ENCODE assay signal across 20 cellular contexts in genomic region chr4:6753103-6753560, GRCh38. TPM values are rescaled to one million over a fixed set of nuclear protein-coding genes. Genes with fewer than 3 reads are reported as not detected.
DNase-seq lines count a peak whose midpoint lies in the region; ATAC-seq, FAIRE-seq and TF ChIP-seq lines count a peak whose summit lies in the region.
"Had no signal": no experiment of that assay in that cellular context is flagged by ENCODE, and none has a peak within 500 bp of the region (broad histone marks: within the 10 kb centered on the region; RNA-seq: fewer than 3 reads in every experiment).

No MANE protein-coding gene starts in this region.

- TF ChIP-seq POLR2A in K562 (conservative IDR thresholded peaks at IDR 0.05) (peak; percentile 62), right lobe of liver (IDR thresholded peaks at IDR 0.05) (peak; percentile 95)

- POLR2A ChIA-PET in K562 (lab: Yijun Ruan, JAX): interaction anchor here (0.6 to 0.9 kb wide), 3 partner anchors 22 to 68 kb away, joined by 3 to 4 read pairs (median 4); no protein-coding TSS in a partner anchor

- no peaks in the 10 kb centered on the region for H3K36me3 Mint-ChIP-seq in activated T-helper 2 cell treated with anti-CD3 and anti-CD28 coated beads, Interferon-gamma antibody, Interleukin-2, Interleukin-4, amounts not matched to agents 10 μg/mL and 5 μg/mL and 100 μg/mL, durations not matched to agents 14 hours and 24 hours and 36 hours (ENCODE audit: low read depth)
- H3K36me3 Mint-ChIP-seq: activated CD4-positive, alpha-beta memory T cell treated with anti-CD3 and anti-CD28 coated beads for 36 hours had no signal

- in situ Hi-C loops in K562 (cut with MboI): no loop called here
- in situ Hi-C loops in mammary epithelial cell (cut with MboI; ENCODE audit: low sequenced_read_pairs in 2 of 2): no loop called here

- H3K4me1 ChIP-seq in right cardiac atrium (ENCODE audit: control insufficient read depth, insufficient read depth, low read length): peaks cover 3% of the 10 kb centered on the region
- H3K4me1 ChIP-seq in K562 (replicated peaks in 1 of 2; ENCODE audit: control insufficient read depth in 2 of 2, insufficient read depth in 2 of 2, low read length in 2 of 2): peaks cover 54 to 60% of the 10 kb centered on the region in 2 experiments
- H3K4me1 ChIP-seq in right lobe of liver: peaks cover 0 to 69% (median 32%) of the 10 kb centered on the region in 4 donors
- peaks cover 23% of the 10 kb centered on the region for H3K4me1 ChIP-seq in mammary epithelial cell (ENCODE audit: insufficient read depth, low read length)
- H3K4me1 ChIP-seq: adrenal gland had no signal

- no TSS peak for BruUV-seq in K562 (replicated peaks; lab: Mats Ljungman, UMichigan)
- BruUV-seq in mammary epithelial cell (replicated peaks; lab: Mats Ljungman, UMichigan): no TSS peak

- H3K9me3 Mint-ChIP-seq in activated T-helper 2 cell treated with anti-CD3 and anti-CD28 coated beads, Interferon-gamma antibody, Interleukin-2, Interleukin-4, amounts not matched to agents 10 μg/mL and 5 μg/mL and 100 μg/mL, durations not matched to agents 14 hours and 24 hours and 36 hours: no peaks in the 10 kb centered on the region
- H3K9me3 Mint-ChIP-seq: activated CD4-positive, alpha-beta memory T cell treated with anti-CD3 and anti-CD28 coated beads for 36 hours; CD4-positive, alpha-beta T cell; central memory CD8-positive, alpha-beta T cell had no signal

- H3K9ac ChIP-seq in K562 (ENCODE audit: insufficient read depth in 1 of 2, low read depth in 2 of 2, low read length in 2 of 2) (peak overlapping the region; percentile 57 to 84), mammary epithelial cell (ENCODE audit: insufficient read depth, low read length) (no peak overlapping the region)

- ATAC-seq in right cardiac atrium (no peak), K562 (peak; percentile 83), right lobe of liver (peak; percentile 52 to 61 (median 56)), GM21515 (IDR thresholded peaks at IDR 0.05; ENCODE audit: unreplicated experiment) (no peak)
- ATAC-seq: gastrocnemius medialis had no signal

- H3K27ac ChIP-seq in right cardiac atrium (ENCODE audit: low read length) (no peak overlapping the region), K562 (ENCODE audit: extremely low read depth, low read depth, low read length) (peak overlapping the region; percentile 80), right lobe of liver (peak overlapping the region; percentile 47 to 89 (median 75)), mammary epithelial cell (ENCODE audit: insufficient read depth, low read depth, low read length) (no peak overlapping the region)
- H3K27ac ChIP-seq: gastrocnemius medialis, neutrophil, tibial artery had no signal

- peaks cover 9% of the 10 kb centered on the region for H3K4me1 Mint-ChIP-seq in activated T-helper 2 cell treated with anti-CD3 and anti-CD28 coated beads, Interferon-gamma antibody, Interleukin-2, Interleukin-4, amounts not matched to agents 10 μg/mL and 5 μg/mL and 100 μg/mL, durations not matched to agents 14 hours and 24 hours and 36 hours (ENCODE audit: low read depth)

- 71% methylated on average over 18 of the region's 18 CpGs for WGBS in right cardiac atrium
- WGBS in K562 (ENCODE audit: insufficient coverage, low coverage, missing lambda C conversion rate): 24% methylated on average over 15 of the region's 18 CpGs
- 36% methylated on average over 4 of the region's 18 CpGs for WGBS in right lobe of liver (ENCODE audit: insufficient coverage, low coverage, low lambda C conversion rate, missing lambda C conversion rate)
- 97% methylated on average over 14 of the region's 18 CpGs for WGBS in mammary epithelial cell (ENCODE audit: low coverage, missing lambda C conversion rate)

- H3K27me3 ChIP-seq in right cardiac atrium (ENCODE audit: control insufficient read depth, insufficient read depth): no peaks in the 10 kb centered on the region
- no peaks in the 10 kb centered on the region for H3K27me3 ChIP-seq in K562 (ENCODE audit: control insufficient read depth in 2 of 2, insufficient read depth in 2 of 2, low read length in 2 of 2)
- no peaks in the 10 kb centered on the region for H3K27me3 ChIP-seq in right lobe of liver
- no peaks in the 10 kb centered on the region for H3K27me3 ChIP-seq in mammary epithelial cell (ENCODE audit: insufficient read depth, low read length)
- H3K27me3 ChIP-seq: adrenal gland, gastrocnemius medialis, neutrophil, tibial artery had no signal

- no peaks in the 10 kb centered on the region for H3K9me1 ChIP-seq in K562 (ENCODE audit: control insufficient read depth, insufficient read depth, low read length)

- no peak for TF ChIP-seq EP300 in K562 (IDR thresholded peaks at IDR 0.05; ENCODE audit: low read length)

- H3K36me3 ChIP-seq in K562 (ENCODE audit: control insufficient read depth, insufficient read depth, low read length): no peaks in the 10 kb centered on the region
- no peaks in the 10 kb centered on the region for H3K36me3 ChIP-seq in right lobe of liver
- no peaks in the 10 kb centered on the region for H3K36me3 ChIP-seq in mammary epithelial cell (ENCODE audit: insufficient read depth, low read length)
- H3K36me3 ChIP-seq: adrenal gland, gastrocnemius medialis, neutrophil, tibial artery had no signal

- intact Hi-C loops in right cardiac atrium (cut with DNase I) (no loop called here), cardiac septum (cut with DNase I) (no loop called here), K562 (cut with micrococcal nuclease) (loop anchor here (2.0 kb wide), 1 partner anchor 22 kb away; no protein-coding TSS in a partner anchor), right lobe of liver (cut with DNase I) (no loop called here), mammary epithelial cell (cut with micrococcal nuclease) (no loop called here)
- intact Hi-C loops in activated T-helper 2 cell treated with anti-CD3 and anti-CD28 coated beads, Interferon-gamma antibody, Interleukin-2, Interleukin-4, amounts not matched to agents 10 μg/mL and 5 μg/mL and 100 μg/mL, durations not matched to agents 14 hours and 24 hours and 36 hours (cut with micrococcal nuclease): no loop called here

- peak; percentile 82 for FAIRE-seq in K562 (lab: Jason Lieb, UNC)

- no peak for TF ChIP-seq RAD21 in K562 (CRISPR knock-in tag; conservative IDR thresholded peaks at IDR 0.05 in 1 of 2, IDR thresholded peaks at IDR 0.05 in 1 of 2)

- no peak for TF ChIP-seq CTCF in K562 (IDR thresholded peaks at IDR 0.05 in 2 of 3, conservative IDR thresholded peaks at IDR 0.05 in 1 of 3; ENCODE audit: insufficient read depth in 2 of 3, low read depth in 1 of 3, low read length in 3 of 3)
- peak in 1 of 4 donors; percentile 9 for TF ChIP-seq CTCF in right lobe of liver (IDR thresholded peaks at IDR 0.05)
- TF ChIP-seq CTCF in mammary epithelial cell (conservative IDR thresholded peaks at IDR 0.05 in 1 of 2, IDR thresholded peaks at IDR 0.05 in 1 of 2; ENCODE audit: extremely low read depth in 1 of 2, insufficient read depth in 1 of 2, low read depth in 1 of 2, low read length in 2 of 2): no peak

- dilution Hi-C loops in mammary epithelial cell (cut with HindIII; ENCODE audit: low sequenced_read_pairs): no loop called here

- no peaks in the 10 kb centered on the region for H3K27me3 Mint-ChIP-seq in activated T-helper 2 cell treated with anti-CD3 and anti-CD28 coated beads, Interferon-gamma antibody, Interleukin-2, Interleukin-4, amounts not matched to agents 10 μg/mL and 5 μg/mL and 100 μg/mL, durations not matched to agents 14 hours and 24 hours and 36 hours (ENCODE audit: low read depth)
- H3K27me3 Mint-ChIP-seq: activated CD4-positive, alpha-beta memory T cell treated with anti-CD3 and anti-CD28 coated beads for 36 hours; CD4-positive, alpha-beta T cell; central memory CD8-positive, alpha-beta T cell had no signal

- H3K4me3 ChIP-seq in right cardiac atrium (ENCODE audit: low read length) (no peak overlapping the region), K562 (no peak overlapping the region), right lobe of liver (peak overlapping the region in 2 of 3 donors; percentile 42 to 45), mammary epithelial cell (replicated peaks in 1 of 3; ENCODE audit: insufficient read depth in 1 of 3, low read depth in 2 of 3, low read length in 3 of 3) (no peak overlapping the region)
- H3K4me3 ChIP-seq: adrenal gland, gastrocnemius medialis, tibial artery had no signal

- H3K4me3 Mint-ChIP-seq in activated T-helper 2 cell treated with anti-CD3 and anti-CD28 coated beads, Interferon-gamma antibody, Interleukin-2, Interleukin-4, amounts not matched to agents 10 μg/mL and 5 μg/mL and 100 μg/mL, durations not matched to agents 14 hours and 24 hours and 36 hours (ENCODE audit: low read depth): no peak overlapping the region
- H3K4me3 Mint-ChIP-seq: activated CD4-positive, alpha-beta memory T cell treated with anti-CD3 and anti-CD28 coated beads for 36 hours; CD4-positive, alpha-beta T cell; central memory CD8-positive, alpha-beta T cell had no signal

- DNase-seq in right cardiac atrium (peak; percentile 47 to 76 (median 71)), cardiac septum (ENCODE audit: low spot score) (no peak), K562 (ENCODE audit: extremely low read depth in 1 of 4, low spot score in 3 of 4) (peak; percentile 63 to 85 (median 76)), right lobe of liver (peak; percentile 86 to 95 (median 93)), NCI-H146 treated with DMSO at 0.1 percent for 48 hours (lab: John Stamatoyannopoulos, UW; ENCODE audit: unreplicated experiment) (no peak), mammary epithelial cell (no peak)
- DNase-seq in activated T-helper 2 cell treated with anti-CD3 and anti-CD28 coated beads, Interferon-gamma antibody, Interleukin-2, Interleukin-4, amounts not matched to agents 10 μg/mL and 5 μg/mL and 100 μg/mL, durations not matched to agents 14 hours and 24 hours and 36 hours (ENCODE audit: low spot score): no peak
- DNase-seq: activated CD4-positive, alpha-beta memory T cell treated with anti-CD3 and anti-CD28 coated beads for 36 hours; activated T-cell treated with anti-CD3 and anti-CD28 coated beads, Interleukin-2, amount 50 U/mL, for 48 hours; CD4-positive, alpha-beta T cell; gastrocnemius medialis; HCEC 1CT; KG1; NCI-H1417; NK-92 treated with Interleukin-12 subunit alpha and Interleukin-12 subunit beta, amount 100 ng/mL, for 24 hours; tibial artery had no signal

- peak overlapping the region; percentile 71 for H3K4me2 ChIP-seq in K562 (ENCODE audit: insufficient read depth, low read length)
- H3K4me2 ChIP-seq in mammary epithelial cell (ENCODE audit: insufficient read depth, low read depth, low read length): no peak overlapping the region

- H4K20me1 ChIP-seq in K562 (replicated peaks; ENCODE audit: control insufficient read depth, insufficient read depth, low read length) (no peaks in the 10 kb centered on the region), mammary epithelial cell (ENCODE audit: insufficient read depth, low read length) (no peaks in the 10 kb centered on the region)

- H3K27ac Mint-ChIP-seq in activated T-helper 2 cell treated with anti-CD3 and anti-CD28 coated beads, Interferon-gamma antibody, Interleukin-2, Interleukin-4, amounts not matched to agents 10 μg/mL and 5 μg/mL and 100 μg/mL, durations not matched to agents 14 hours and 24 hours and 36 hours: no peak overlapping the region
- H3K27ac Mint-ChIP-seq: activated CD4-positive, alpha-beta memory T cell treated with anti-CD3 and anti-CD28 coated beads for 36 hours; CD4-positive, alpha-beta T cell had no signal

- no peaks in the 10 kb centered on the region for H3K9me3 ChIP-seq in right cardiac atrium (ENCODE audit: control insufficient read depth, low read length)
- no peaks in the 10 kb centered on the region for H3K9me3 ChIP-seq in K562 (replicated peaks; ENCODE audit: control insufficient read depth, insufficient read depth, low read depth, low read length)
- H3K9me3 ChIP-seq in right lobe of liver: no peaks in the 10 kb centered on the region
- H3K9me3 ChIP-seq in mammary epithelial cell (replicated peaks; ENCODE audit: insufficient read depth, low read length): no peaks in the 10 kb centered on the region
- H3K9me3 ChIP-seq: adrenal gland, gastrocnemius medialis, neutrophil, tibial artery had no signal

- CTCF ChIA-PET in K562 (lab: Yijun Ruan, JAX; ENCODE audit: low intra/inter-chr PET ratio) (no interaction called here), mammary epithelial cell (lab: Charles Lee; ENCODE audit: low non-redundant PET) (no interaction called here)

- H2AFZ ChIP-seq in K562 (ENCODE audit: low read depth, low read length) (peak overlapping the region; percentile 94), mammary epithelial cell (ENCODE audit: low read depth, low read length) (no peak overlapping the region)

- H3K79me2 ChIP-seq in K562 (ENCODE audit: control insufficient read depth, insufficient read depth, low read length) (no peaks in the 10 kb centered on the region), mammary epithelial cell (ENCODE audit: insufficient read depth, low read length) (no peaks in the 10 kb centered on the region)

RNA-seq across cellular contexts. Expression of gene KIAA0232, which starts 29.4 kb away (rescaled TPM):
- total RNA-seq in right cardiac atrium (10 to 100 TPM; 64.2 to 67.0 (median 66.6) TPM), cardiac septum (73.0 TPM), K562 (2014; rRNA removed) (9.0 and 9.5 TPM in 2 replicates), K562 (2014; rRNA removed; fragmentation: Illumina TruSeq; extraction: Trizol) (16.0 and 18.7 TPM in 2 replicates), K562 (2015; rRNA removed; fragmentation: Illumina TruSeq; extraction: Trizol) (13.0 and 13.6 TPM in 2 replicates), K562 (2021) (14.7 TPM in 2 replicates), right lobe of liver (10 to 100 TPM; 12.0 to 23.8 (median 16.5) TPM), mammary epithelial cell (10 to 100 TPM; 20.0 to 37.5 TPM)
- polyA plus RNA-seq in right cardiac atrium (21.8 TPM), K562 (2011; rRNA removed) (17.4 and 17.9 TPM in 2 replicates), K562 (2014; fragmentation: Illumina TruSeq; extraction: Trizol) (11.8 and 13.0 TPM in 2 replicates), K562 (2014; fragmentation: Nextera tagmentation; extraction: Ambion mirVana) (1 to 10 TPM; 3.5 to 4.2 TPM), K562 (2014; rRNA removed) (10.1 and 11.9 TPM in 2 replicates), mammary epithelial cell (6.7 TPM)
- 83.2 and 85.7 TPM in 2 replicates for total RNA-seq in K562 (2011; cell fraction: chromatin; rRNA removed; ENCODE audit: low replicate concordance)
- total RNA-seq in K562 (2011; cell fraction: nucleolus; rRNA removed): 15.8 and 19.9 TPM in 2 replicates
- total RNA-seq in K562 (2011; cell fraction: nucleoplasm; rRNA removed): 25.1 and 27.5 TPM in 2 replicates
- 6.1 and 8.0 TPM in 2 replicates for polyA plus RNA-seq in K562 (2011; cell fraction: cytosol; rRNA removed)
- 14.6 and 18.0 TPM in 2 replicates for polyA plus RNA-seq in K562 (2011; cell fraction: nucleus; rRNA removed)
- polyA plus RNA-seq in K562 (2012): 7.9 and 12.6 TPM in 2 replicates
- 26.5 and 30.1 TPM in 2 replicates for polyA minus RNA-seq in K562 (2011; rRNA and poly(A)+ RNA removed)
- 7.4 and 10.6 TPM in 2 replicates for polyA minus RNA-seq in K562 (2011; cell fraction: cytosol; rRNA and poly(A)+ RNA removed)
- 15.9 and 24.1 TPM in 2 replicates for polyA minus RNA-seq in K562 (2011; cell fraction: nucleus; rRNA and poly(A)+ RNA removed)
- 13.6 and 15.9 TPM in 2 replicates for total RNA-seq in activated T-helper 2 cell treated with anti-CD3 and anti-CD28 coated beads, Interferon-gamma antibody, Interleukin-2, Interleukin-4, amounts not matched to agents 10 μg/mL and 5 μg/mL and 100 μg/mL, durations not matched to agents 14 hours and 24 hours and 36 hours
- 11.6 TPM for polyA minus RNA-seq in mammary epithelial cell

RNA-seq across cellular contexts. Expression of gene BLOC1S4, which starts 37.2 kb away (rescaled TPM):
- total RNA-seq in right cardiac atrium (1 to 10 TPM; 7.5 to 9.1 (median 8.4) TPM), cardiac septum (7.5 TPM), K562 (2014; rRNA removed) (31.6 and 38.3 TPM in 2 replicates), K562 (2014; rRNA removed; fragmentation: Illumina TruSeq; extraction: Trizol) (10.0 and 11.2 TPM in 2 replicates), K562 (2015; rRNA removed; fragmentation: Illumina TruSeq; extraction: Trizol) (10.5 and 10.8 TPM in 2 replicates), K562 (2021) (29.4 and 31.1 TPM in 2 replicates), right lobe of liver (1 to 10 TPM; 3.0 to 9.9 (median 6.6) TPM), mammary epithelial cell (10 to 100 TPM; 14.1 to 15.3 TPM)
- polyA plus RNA-seq in right cardiac atrium (7.0 TPM), K562 (2011; rRNA removed) (21.0 and 25.5 TPM in 2 replicates), K562 (2014; fragmentation: Illumina TruSeq; extraction: Trizol) (10.3 and 15.0 TPM in 2 replicates), K562 (2014; fragmentation: Nextera tagmentation; extraction: Ambion mirVana) (1 to 10 TPM; 3.1 to 3.9 TPM), K562 (2014; rRNA removed) (30.9 and 37.3 TPM in 2 replicates), mammary epithelial cell (14.7 TPM)
- 9.9 and 18.6 TPM in 2 replicates for total RNA-seq in K562 (2011; cell fraction: chromatin; rRNA removed; ENCODE audit: low replicate concordance)
- total RNA-seq in K562 (2011; cell fraction: nucleolus; rRNA removed): 25.1 and 30.5 TPM in 2 replicates
- 18.3 and 23.1 TPM in 2 replicates for total RNA-seq in K562 (2011; cell fraction: nucleoplasm; rRNA removed)
- 27.6 and 61.0 TPM in 2 replicates for polyA plus RNA-seq in K562 (2011; cell fraction: cytosol; rRNA removed)
- 14.4 and 23.7 TPM in 2 replicates for polyA plus RNA-seq in K562 (2011; cell fraction: nucleus; rRNA removed)
- 20.7 and 24.2 TPM in 2 replicates for polyA plus RNA-seq in K562 (2012)
- polyA minus RNA-seq in K562 (2011; rRNA and poly(A)+ RNA removed): 5.4 and 8.9 TPM in 2 replicates
- 9.5 and 11.1 TPM in 2 replicates for polyA minus RNA-seq in K562 (2011; cell fraction: cytosol; rRNA and poly(A)+ RNA removed)
- 10.4 and 14.2 TPM in 2 replicates for polyA minus RNA-seq in K562 (2011; cell fraction: nucleus; rRNA and poly(A)+ RNA removed)
- 18.2 and 20.8 TPM in 2 replicates for total RNA-seq in activated T-helper 2 cell treated with anti-CD3 and anti-CD28 coated beads, Interferon-gamma antibody, Interleukin-2, Interleukin-4, amounts not matched to agents 10 μg/mL and 5 μg/mL and 100 μg/mL, durations not matched to agents 14 hours and 24 hours and 36 hours
- 0.26 TPM for polyA minus RNA-seq in mammary epithelial cell

RNA-seq across cellular contexts. Expression of gene MRFAP1L1, which starts 43.5 kb away (rescaled TPM):
- 10 to 100 TPM; 51.9 to 58.6 (median 54.1) TPM for total RNA-seq in right cardiac atrium
- 73.4 TPM for polyA plus RNA-seq in right cardiac atrium
- total RNA-seq in cardiac septum: 48.6 TPM
- 23.4 and 45.9 TPM in 2 replicates for total RNA-seq in K562 (2011; cell fraction: chromatin; rRNA removed; ENCODE audit: low replicate concordance)
- total RNA-seq in K562 (2011; cell fraction: nucleolus; rRNA removed): 16.5 and 18.4 TPM in 2 replicates
- total RNA-seq in K562 (2011; cell fraction: nucleoplasm; rRNA removed): 26.7 and 33.1 TPM in 2 replicates
- 74.2 and 78.8 TPM in 2 replicates for total RNA-seq in K562 (2014; rRNA removed)
- 85.7 and 86.2 TPM in 2 replicates for total RNA-seq in K562 (2014; rRNA removed; fragmentation: Illumina TruSeq; extraction: Trizol)
- 83.3 and 90.6 TPM in 2 replicates for total RNA-seq in K562 (2015; rRNA removed; fragmentation: Illumina TruSeq; extraction: Trizol)
- total RNA-seq in K562 (2021): 51.3 and 53.6 TPM in 2 replicates
- 59.5 and 83.8 TPM in 2 replicates for polyA plus RNA-seq in K562 (2011; rRNA removed)
- 19.4 and 37.0 TPM in 2 replicates for polyA plus RNA-seq in K562 (2011; cell fraction: cytosol; rRNA removed)
- polyA plus RNA-seq in K562 (2011; cell fraction: nucleus; rRNA removed): 37.8 and 48.5 TPM in 2 replicates
- 49.1 and 74.0 TPM in 2 replicates for polyA plus RNA-seq in K562 (2012)
- 74.8 and 87.6 TPM in 2 replicates for polyA plus RNA-seq in K562 (2014; fragmentation: Illumina TruSeq; extraction: Trizol)
- 10 to 100 TPM; 37.6 to 48.1 TPM for polyA plus RNA-seq in K562 (2014; fragmentation: Nextera tagmentation; extraction: Ambion mirVana)
- polyA plus RNA-seq in K562 (2014; rRNA removed): 104 and 111 TPM in 2 replicates
- 46.9 and 49.6 TPM in 2 replicates for polyA minus RNA-seq in K562 (2011; rRNA and poly(A)+ RNA removed)
- 10.4 and 17.8 TPM in 2 replicates for polyA minus RNA-seq in K562 (2011; cell fraction: cytosol; rRNA and poly(A)+ RNA removed)
- polyA minus RNA-seq in K562 (2011; cell fraction: nucleus; rRNA and poly(A)+ RNA removed): 13.7 and 31.7 TPM in 2 replicates
- total RNA-seq in right lobe of liver: 10 to 100 TPM; 18.9 to 30.7 (median 28.4) TPM
- total RNA-seq in activated T-helper 2 cell treated with anti-CD3 and anti-CD28 coated beads, Interferon-gamma antibody, Interleukin-2, Interleukin-4, amounts not matched to agents 10 μg/mL and 5 μg/mL and 100 μg/mL, durations not matched to agents 14 hours and 24 hours and 36 hours: 46.6 and 49.6 TPM in 2 replicates
- total RNA-seq in mammary epithelial cell: 10 to 100 TPM; 34.0 to 35.9 TPM
- 38.6 TPM for polyA plus RNA-seq in mammary epithelial cell
- 12.8 TPM for polyA minus RNA-seq in mammary epithelial cell

RNA-seq across cellular contexts. Expression of gene S100P, which starts 59.5 kb away (rescaled TPM):
- total RNA-seq in right cardiac atrium: 1 to 10 TPM in 1 of 4 donors, not detected in 3; 1.5 TPM
- polyA plus RNA-seq in right cardiac atrium: 0.16 TPM
- total RNA-seq in cardiac septum: 2.8 TPM
- 1.7 TPM in 1 of 2 replicates, not detected in the other for total RNA-seq in K562 (2011; cell fraction: chromatin; rRNA removed; ENCODE audit: low replicate concordance)
- total RNA-seq in K562 (2011; cell fraction: nucleolus; rRNA removed): 0.33 and 0.53 TPM in 2 replicates
- total RNA-seq in K562 (2011; cell fraction: nucleoplasm; rRNA removed): 0.81 TPM in 1 of 2 replicates, not detected in the other
- 5.8 and 7.5 TPM in 2 replicates for total RNA-seq in K562 (2014; rRNA removed)
- 7.4 and 13.7 TPM in 2 replicates for total RNA-seq in K562 (2014; rRNA removed; fragmentation: Illumina TruSeq; extraction: Trizol)
- 7.2 and 7.5 TPM in 2 replicates for total RNA-seq in K562 (2015; rRNA removed; fragmentation: Illumina TruSeq; extraction: Trizol)
- 13.2 and 16.8 TPM in 2 replicates for total RNA-seq in K562 (2021)
- polyA plus RNA-seq in K562 (2011; rRNA removed): 2.7 and 4.1 TPM in 2 replicates
- polyA plus RNA-seq in K562 (2011; cell fraction: cytosol; rRNA removed): 0.55 and 3.2 TPM in 2 replicates
- polyA plus RNA-seq in K562 (2011; cell fraction: nucleus; rRNA removed): 0.30 and 1.6 TPM in 2 replicates
- polyA plus RNA-seq in K562 (2012): 11.5 and 304 TPM in 2 replicates
- polyA plus RNA-seq in K562 (2014; fragmentation: Illumina TruSeq; extraction: Trizol): 6.9 and 7.4 TPM in 2 replicates
- 10 to 100 TPM; 21.0 to 23.8 TPM for polyA plus RNA-seq in K562 (2014; fragmentation: Nextera tagmentation; extraction: Ambion mirVana)
- polyA plus RNA-seq in K562 (2014; rRNA removed): 5.5 and 5.7 TPM in 2 replicates
- 0.15 and 0.25 TPM in 2 replicates for polyA minus RNA-seq in K562 (2011; rRNA and poly(A)+ RNA removed)
- polyA minus RNA-seq in K562 (2011; cell fraction: cytosol; rRNA and poly(A)+ RNA removed): 4.8 and 23.3 TPM in 2 replicates
- 4.7 and 6.1 TPM in 2 replicates for polyA minus RNA-seq in K562 (2011; cell fraction: nucleus; rRNA and poly(A)+ RNA removed)
- 1 to 10 TPM in 4 of 6 experiments, under 1 TPM in 2; 0.59 to 6.3 (median 2.7) TPM for total RNA-seq in right lobe of liver
- total RNA-seq in activated T-helper 2 cell treated with anti-CD3 and anti-CD28 coated beads, Interferon-gamma antibody, Interleukin-2, Interleukin-4, amounts not matched to agents 10 μg/mL and 5 μg/mL and 100 μg/mL, durations not matched to agents 14 hours and 24 hours and 36 hours: 3.4 and 5.8 TPM in 2 replicates
- total RNA-seq in mammary epithelial cell: under 1 TPM in 1 of 2 donors, not detected in 1; 0.17 TPM
- polyA plus RNA-seq in mammary epithelial cell: 0.77 TPM
- not detected for polyA minus RNA-seq in mammary epithelial cell

Comparison
In these comparisons a context has a peak if more than half of its experiments do, and no peak if none do; other contexts are left out.
1. DNase-seq: peak in right cardiac atrium (3 of 3), K562 (4 of 4) and right lobe of liver (3 of 3); none in cardiac septum (single experiment), NCI-H146 treated with DMSO at 0.1 percent for 48 hours (single experiment), activated T-helper 2 cell treated with anti-CD3 and anti-CD28 coated beads, Interferon-gamma antibody, Interleukin-2, Interleukin-4, amounts not matched to agents 10 μg/mL and 5 μg/mL and 100 μg/mL, durations not matched to agents 14 hours and 24 hours and 36 hours (single experiment) and mammary epithelial cell (single experiment).
2. ATAC-seq: peak in K562 (single experiment) and right lobe of liver (4 of 4); none in right cardiac atrium (0 of 2) and GM21515 (single experiment).
3. H3K27ac ChIP-seq: peak in K562 (single experiment) and right lobe of liver (3 of 3); none in right cardiac atrium (single experiment) and mammary epithelial cell (single experiment).
4. H3K4me3 ChIP-seq: peak in right lobe of liver (2 of 3); none in right cardiac atrium (single experiment), K562 (single experiment) and mammary epithelial cell (0 of 3).